ENCODE assay signal across 19 cellular contexts in genomic region chr22:39724390-39724789, GRCh38.
DNase-seq lines count a peak whose midpoint lies in the region; ATAC-seq, FAIRE-seq and TF ChIP-seq lines count a peak whose summit lies in the region.
"Had no signal": no experiment of that assay in that cellular context is flagged by ENCODE, and none has a peak within 500 bp of the region (broad histone marks: within the 10 kb centered on the region; RNA-seq: fewer than 3 reads in every experiment).

No MANE protein-coding gene starts in this region.

- no peak for DNase-seq in activated CD8-positive, alpha-beta T cell treated with anti-CD3 and anti-CD28 coated beads for 36 hours
- no peak for DNase-seq in activated CD8-positive, alpha-beta T cell treated with anti-CD3 and anti-CD28 coated beads, Interleukin-2, amount 10 ng/mL, durations not matched to agents 7 days and 5 days
- DNase-seq in NB4 (ENCODE audit: low read depth): peak; percentile 16
- peak; percentile 43 for DNase-seq in coronary artery (ENCODE audit: low spot score)
- peak; percentile 30 for DNase-seq in osteocyte (ENCODE audit: extremely low spot score, unreplicated experiment)
- DNase-seq in H54 (ENCODE audit: insufficient read length, low spot score): no peak
- DNase-seq in pancreas: no peak
- no peak for DNase-seq in GM20000 (ENCODE audit: low spot score)
- DNase-seq: CD4-positive, alpha-beta memory T cell; NCI-H1436 treated with DMSO at 0.1 percent for 48 hours; NCI-H446 treated with DMSO at 0.1 percent for 48 hours had no signal

- no peaks in the 10 kb centered on the region for H3K27me3 Mint-ChIP-seq in activated CD8-positive, alpha-beta T cell treated with anti-CD3 and anti-CD28 coated beads for 36 hours
- peaks cover 26% of the 10 kb centered on the region for H3K27me3 Mint-ChIP-seq in activated CD8-positive, alpha-beta T cell treated with anti-CD3 and anti-CD28 coated beads, Interleukin-2, amount 10 ng/mL, durations not matched to agents 7 days and 5 days (ENCODE audit: low read depth)
- H3K27me3 Mint-ChIP-seq in osteocyte (ENCODE audit: unreplicated experiment): peaks cover 32% of the 10 kb centered on the region

- no peak overlapping the region for H3K27ac Mint-ChIP-seq in activated CD8-positive, alpha-beta T cell treated with anti-CD3 and anti-CD28 coated beads for 36 hours
- no peak overlapping the region for H3K27ac Mint-ChIP-seq in activated CD8-positive, alpha-beta T cell treated with anti-CD3 and anti-CD28 coated beads, Interleukin-2, amount 10 ng/mL, durations not matched to agents 7 days and 5 days
- H3K27ac Mint-ChIP-seq in osteocyte (ENCODE audit: unreplicated experiment): no peak overlapping the region
- H3K27ac Mint-ChIP-seq: CD4-positive, alpha-beta memory T cell; stimulated activated memory B cell treated with anti-CD40 and anti-IgM and Interleukin-4, amounts not matched to agents 10 μg/mL and 1 μg/mL and 100 μg/mL, for 72 hours; type B pancreatic cell had no signal

- TF ChIP-seq POLR2A in NB4 (IDR thresholded peaks at IDR 0.05; ENCODE audit: extremely low read depth, insufficient read length) (no peak), H54 (IDR thresholded peaks at IDR 0.05; ENCODE audit: low read depth, low read length) (no peak)

- POLR2A ChIA-PET in activated CD8-positive, alpha-beta T cell treated with anti-CD3 and anti-CD28 coated beads for 36 hours (lab: Charles Lee): no interaction called here
- POLR2A ChIA-PET in activated CD8-positive, alpha-beta T cell treated with anti-CD3 and anti-CD28 coated beads, Interleukin-2, amount 10 ng/mL, durations not matched to agents 7 days and 5 days (lab: Charles Lee): no interaction called here

- no peak for FAIRE-seq in H54 (lab: Jason Lieb, UNC)
- FAIRE-seq in pancreas (lab: Jason Lieb, UNC): no peak
- FAIRE-seq: GM18507, TTC549 had no signal

- no peaks in the 10 kb centered on the region for H3K9me3 Mint-ChIP-seq in activated CD8-positive, alpha-beta T cell treated with anti-CD3 and anti-CD28 coated beads for 36 hours
- H3K9me3 Mint-ChIP-seq in activated CD8-positive, alpha-beta T cell treated with anti-CD3 and anti-CD28 coated beads, Interleukin-2, amount 10 ng/mL, durations not matched to agents 7 days and 5 days (ENCODE audit: insufficient read depth): peaks cover 5% of the 10 kb centered on the region
- H3K9me3 Mint-ChIP-seq in osteocyte (ENCODE audit: unreplicated experiment): no peaks in the 10 kb centered on the region
- H3K9me3 Mint-ChIP-seq: CD4-positive, alpha-beta memory T cell; stimulated activated memory B cell treated with anti-CD40 and anti-IgM and Interleukin-4, amounts not matched to agents 10 μg/mL and 1 μg/mL and 100 μg/mL, for 72 hours; type B pancreatic cell had no signal

- H3K27ac ChIP-seq in coronary artery (no peak overlapping the region), pancreas (no peak overlapping the region)
- H3K27ac ChIP-seq: HL-60, KMS-11, parathyroid adenoma had no signal

- no peaks in the 10 kb centered on the region for H3K27me3 ChIP-seq in pancreas

- no peak overlapping the region for H3K4me3 ChIP-seq in NB4 (ENCODE audit: low read depth, low read length)
- no peak overlapping the region for H3K4me3 ChIP-seq in coronary artery
- no peak overlapping the region for H3K4me3 ChIP-seq in pancreas
- H3K4me3 ChIP-seq: smooth muscle cell had no signal

- CTCF ChIA-PET in activated CD8-positive, alpha-beta T cell treated with anti-CD3 and anti-CD28 coated beads for 36 hours (lab: Charles Lee): interaction anchor here (0.7 kb wide), 1 partner anchor 83 kb away, joined by 3 read pairs; no protein-coding TSS in a partner anchor
- CTCF ChIA-PET in activated CD8-positive, alpha-beta T cell treated with anti-CD3 and anti-CD28 coated beads, Interleukin-2, amount 10 ng/mL, durations not matched to agents 7 days and 5 days (lab: Charles Lee): no interaction called here

- H3K9me3 ChIP-seq in pancreas: no peaks in the 10 kb centered on the region

- intact Hi-C loops in activated CD8-positive, alpha-beta T cell treated with anti-CD3 and anti-CD28 coated beads for 36 hours (cut with micrococcal nuclease): no loop called here
- intact Hi-C loops in pancreas (cut with DNase I): no loop called here

- 85 to 89% methylated on average over 4 of the region's 4 CpGs for WGBS in pancreas, 2 donors

- H3K36me3 Mint-ChIP-seq in activated CD8-positive, alpha-beta T cell treated with anti-CD3 and anti-CD28 coated beads for 36 hours (ENCODE audit: low read depth): no peaks in the 10 kb centered on the region
- no peaks in the 10 kb centered on the region for H3K36me3 Mint-ChIP-seq in activated CD8-positive, alpha-beta T cell treated with anti-CD3 and anti-CD28 coated beads, Interleukin-2, amount 10 ng/mL, durations not matched to agents 7 days and 5 days (ENCODE audit: low read depth)
- H3K36me3 Mint-ChIP-seq in osteocyte (ENCODE audit: unreplicated experiment): no peaks in the 10 kb centered on the region
- H3K36me3 Mint-ChIP-seq: CD4-positive, alpha-beta memory T cell; stimulated activated memory B cell treated with anti-CD40 and anti-IgM and Interleukin-4, amounts not matched to agents 10 μg/mL and 1 μg/mL and 100 μg/mL, for 72 hours; type B pancreatic cell had no signal

- no peak for TF ChIP-seq CTCF in activated CD8-positive, alpha-beta T cell treated with anti-CD3 and anti-CD28 coated beads for 36 hours (IDR thresholded peaks at IDR 0.05)
- TF ChIP-seq CTCF in NB4 (IDR thresholded peaks at IDR 0.05; ENCODE audit: low read depth, low read length) (no peak), coronary artery (IDR thresholded peaks at IDR 0.05) (no peak), osteocyte (IDR thresholded peaks at IDR 0.05) (no peak), pancreas (IDR thresholded peaks at IDR 0.05) (no peak), GM20000 (IDR thresholded peaks at IDR 0.05; ENCODE audit: extremely low read depth, missing control alignments) (no peak)

- ATAC-seq in activated CD8-positive, alpha-beta T cell treated with anti-CD3 and anti-CD28 coated beads for 36 hours: peak; percentile 47
- no peak for ATAC-seq in activated CD8-positive, alpha-beta T cell treated with anti-CD3 and anti-CD28 coated beads, Interleukin-2, amount 10 ng/mL, durations not matched to agents 7 days and 5 days
- no peak for ATAC-seq in pancreas

- no peak overlapping the region for H3K4me3 Mint-ChIP-seq in activated CD8-positive, alpha-beta T cell treated with anti-CD3 and anti-CD28 coated beads for 36 hours
- no peak overlapping the region for H3K4me3 Mint-ChIP-seq in activated CD8-positive, alpha-beta T cell treated with anti-CD3 and anti-CD28 coated beads, Interleukin-2, amount 10 ng/mL, durations not matched to agents 7 days and 5 days
- no peak overlapping the region for H3K4me3 Mint-ChIP-seq in osteocyte (ENCODE audit: unreplicated experiment)
- H3K4me3 Mint-ChIP-seq: CD4-positive, alpha-beta memory T cell; stimulated activated memory B cell treated with anti-CD40 and anti-IgM and Interleukin-4, amounts not matched to agents 10 μg/mL and 1 μg/mL and 100 μg/mL, for 72 hours; type B pancreatic cell had no signal

- no peaks in the 10 kb centered on the region for H3K4me1 ChIP-seq in pancreas
- H3K4me1 ChIP-seq: parathyroid adenoma had no signal

- no peaks in the 10 kb centered on the region for H3K36me3 ChIP-seq in pancreas

- H3K4me1 Mint-ChIP-seq in activated CD8-positive, alpha-beta T cell treated with anti-CD3 and anti-CD28 coated beads for 36 hours (ENCODE audit: low read depth): no peaks in the 10 kb centered on the region
- H3K4me1 Mint-ChIP-seq in activated CD8-positive, alpha-beta T cell treated with anti-CD3 and anti-CD28 coated beads, Interleukin-2, amount 10 ng/mL, durations not matched to agents 7 days and 5 days (ENCODE audit: low read depth): peaks cover 17% of the 10 kb centered on the region
- H3K4me1 Mint-ChIP-seq in osteocyte (ENCODE audit: unreplicated experiment): no peaks in the 10 kb centered on the region

Comparison
In these comparisons a context has a peak if more than half of its experiments do, and no peak if none do; other contexts are left out.
1. DNase-seq: peak in NB4 (single experiment), coronary artery (single experiment) and osteocyte (single experiment); none in activated CD8-positive, alpha-beta T cell treated with anti-CD3 and anti-CD28 coated beads for 36 hours (single experiment), activated CD8-positive, alpha-beta T cell treated with anti-CD3 and anti-CD28 coated beads, Interleukin-2, amount 10 ng/mL, durations not matched to agents 7 days and 5 days (single experiment), H54 (single experiment), pancreas (0 of 6) and GM20000 (single experiment).